8 cellular contexts compared by ENCODE assay signal in the genomic region with DNA sequence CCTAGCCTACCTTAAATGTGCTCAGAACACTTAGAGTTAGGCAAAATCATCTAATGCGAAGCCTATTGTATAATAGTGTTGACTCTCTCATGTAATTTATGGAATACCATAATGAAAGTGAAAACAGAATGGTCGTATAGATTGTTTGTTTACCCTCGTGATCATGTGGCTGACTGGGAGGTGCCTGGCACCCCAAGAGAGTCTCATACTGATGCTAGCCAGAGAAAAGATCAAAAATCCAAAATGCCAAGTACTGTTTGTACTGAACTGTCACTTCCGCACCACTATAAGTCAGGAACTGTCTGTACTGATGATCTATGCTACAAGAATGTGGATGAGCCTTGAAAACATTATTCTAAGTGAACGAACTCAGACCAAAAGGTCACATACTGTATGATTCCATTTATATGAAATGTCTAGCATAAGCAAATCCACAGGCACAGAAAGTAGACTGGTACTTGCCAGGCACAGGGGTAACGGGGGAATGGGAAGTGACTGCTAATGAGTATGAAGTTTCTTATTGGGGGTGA.
DNase-seq lines count a peak whose midpoint lies in the region; ATAC-seq and TF ChIP-seq lines count a peak whose summit lies in the region.

No MANE protein-coding gene starts in this region.

- H3K4me1 ChIP-seq in RWPE2 (ENCODE audit: insufficient read depth, poor library complexity, severe bottlenecking): peaks cover 58% of the 10 kb centered on the region

- peak overlapping the region; percentile 67 to 78 (median 68) for H3K27ac Mint-ChIP-seq in nephron

- H3K36me3 ChIP-seq in RWPE2 (ENCODE audit: low read depth): peaks cover 68% of the 10 kb centered on the region

- peaks cover 59% of the 10 kb centered on the region for H3K4me1 Mint-ChIP-seq in nephron

- H3K27me3 Mint-ChIP-seq in nephron (ENCODE audit: low read depth): no peaks in the 10 kb centered on the region

- ATAC-seq in RWPE2 (ENCODE audit: low read depth): peak; percentile 95
- no peak for ATAC-seq in GM21390 (IDR thresholded peaks at IDR 0.05; ENCODE audit: unreplicated experiment)

- peaks cover 55% of the 10 kb centered on the region for H3K36me3 Mint-ChIP-seq in nephron (ENCODE audit: low read depth)

- no peaks in the 10 kb centered on the region for H3K9me3 Mint-ChIP-seq in nephron

- no peaks in the 10 kb centered on the region for H3K27me3 ChIP-seq in RWPE2 (ENCODE audit: insufficient read depth, poor library complexity, severe bottlenecking)

- no peak overlapping the region for H3K4me3 ChIP-seq in RWPE2 (ENCODE audit: severe bottlenecking)

- TF ChIP-seq POLR2A in erythroblast (IDR thresholded peaks at IDR 0.05; ENCODE audit: low read length): peak; percentile 28

- TF ChIP-seq CTCF in RWPE2 (IDR thresholded peaks at IDR 0.05; ENCODE audit: poor library complexity, severe bottlenecking) (no peak), nephron (IDR thresholded peaks at IDR 0.05; ENCODE audit: unreplicated experiment in 3 of 3) (no peak)

- H3K4me3 Mint-ChIP-seq in nephron: peak overlapping the region in 1 of 3 experiments; percentile 3

- peak overlapping the region; percentile 100 for H3K27ac ChIP-seq in RWPE2 (ENCODE audit: poor library complexity, severe bottlenecking)

- DNase-seq in GM04503 (ENCODE audit: low read depth): peak; percentile 81
- DNase-seq in RWPE2 (ENCODE audit: low spot score): peak; percentile 92
- peak; percentile 39 to 69 for DNase-seq in erythroblast (lab: John Stamatoyannopoulos, UW)
- no peak for DNase-seq in stimulated activated CD4-positive, alpha-beta T cell treated with anti-CD3 and anti-CD28 coated beads, Interleukin-2, amount 100 ng/mL, for 24 hours
- DNase-seq in NK-92 treated with Interleukin-12 subunit alpha and Interleukin-12 subunit beta, amount 100 ng/mL, for 24 hours (lab: John Stamatoyannopoulos, UW): no peak
- DNase-seq in NCI-H446 (lab: John Stamatoyannopoulos, UW): no peak

- H3K9me3 ChIP-seq in RWPE2 (ENCODE audit: severe bottlenecking): no peaks in the 10 kb centered on the region

Comparison
In these comparisons a context has a peak if more than half of its experiments do, and no peak if none do; other contexts are left out.
1. DNase-seq: peak in GM04503 (single experiment), RWPE2 (single experiment) and erythroblast (2 of 2); none in stimulated activated CD4-positive, alpha-beta T cell treated with anti-CD3 and anti-CD28 coated beads, Interleukin-2, amount 100 ng/mL, for 24 hours (0 of 2), NK-92 treated with Interleukin-12 subunit alpha and Interleukin-12 subunit beta, amount 100 ng/mL, for 24 hours (single experiment) and NCI-H446 (0 of 2).